25 cellular contexts compared by ENCODE assay signal in genomic region chr10:91996266-91996665, GRCh38.
"Had no signal": no experiment of that assay in that cellular context is flagged by ENCODE, and none has a peak within 500 bp of the region (broad histone marks: within the 10 kb centered on the region; RNA-seq: fewer than 3 reads in every experiment).

No MANE protein-coding gene starts in this region.

- DNase-seq: islet precursor cell; left ventricle myocardium inferior; mesendoderm; naive B cell; natural killer cell; nephron progenitor cell; occipital lobe; psoas muscle; retina; right cardiac atrium; stimulated activated CD4-positive, alpha-beta T cell treated with anti-CD3 and anti-CD28 coated beads, Interleukin-12 subunit alpha, Interleukin-12 subunit beta, amount 100 ng/mL, for 4 hours; stimulated activated CD4-positive, alpha-beta T cell treated with anti-CD3 and anti-CD28 coated beads, Interleukin-15, amount 100 ng/mL, for 24 hours; stimulated activated CD4-positive, alpha-beta T cell treated with anti-CD3 and anti-CD28 coated beads, Interleukin-2, amount 100 ng/mL, for 24 hours; stimulated activated CD4-positive, alpha-beta T cell treated with anti-CD3 and anti-CD28 coated beads, Interleukin-4, amount 100 ng/mL, for 1 hour; stimulated activated naive CD4-positive, alpha-beta T cell treated with Interleukin-2 at 50 U/mL for 16 hours; stimulated activated naive CD8-positive, alpha-beta T cell treated with anti-CD3 and anti-CD28 coated beads, Interleukin-15, amount 100 ng/mL, for 72 hours; substantia nigra; uterus had no signal

- H3K27me3 ChIP-seq: hepatocyte, neural progenitor cell, neutrophil, tibial nerve, uterus had no signal

- H3K27ac ChIP-seq: hepatocyte, left ventricle myocardium inferior, neural progenitor cell, neutrophil, parathyroid adenoma, psoas muscle, skin epidermis, tibial nerve, uterus had no signal

- H3K4me3 ChIP-seq: hepatocyte, left ventricle myocardium inferior, lung, neural progenitor cell, psoas muscle, skin epidermis, tibial nerve, uterus had no signal
